ENCODE assay signal across 24 cellular contexts in genomic region chr1:59714966-59715365, GRCh38.
DNase-seq lines count a peak whose midpoint lies in the region; ATAC-seq and TF ChIP-seq lines count a peak whose summit lies in the region.
"Had no signal": no experiment of that assay in that cellular context is flagged by ENCODE, and none has a peak within 500 bp of the region (broad histone marks: within the 10 kb centered on the region; RNA-seq: fewer than 3 reads in every experiment).

No MANE protein-coding gene starts in this region.

- H3K4me1 ChIP-seq in PC-9 (replicated peaks; ENCODE audit: insufficient read depth) = no peaks in the 10 kb centered on the region
- H3K4me1 ChIP-seq: A549, BE2C, Peyer's patch had no signal

- no peaks in the 10 kb centered on the region for H3K36me3 ChIP-seq in PC-9 (ENCODE audit: low read depth)
- H3K36me3 ChIP-seq: BE2C, Peyer's patch had no signal

- H3K4me1 Mint-ChIP-seq in osteocyte (ENCODE audit: unreplicated experiment) = no peaks in the 10 kb centered on the region
- H3K4me1 Mint-ChIP-seq: CD14-positive monocyte; CD8-positive, alpha-beta memory T cell; IgD-negative memory B cell had no signal

- no peaks in the 10 kb centered on the region for H3K79me2 ChIP-seq in PC-9 (ENCODE audit: low read depth)

- H3K36me3 Mint-ChIP-seq in osteocyte (ENCODE audit: unreplicated experiment) = no peaks in the 10 kb centered on the region

- H3K9me2 ChIP-seq in PC-9 (ENCODE audit: insufficient read depth) = no peaks in the 10 kb centered on the region

- no peak overlapping the region for H3K4me2 ChIP-seq in PC-9
- H3K4me2 ChIP-seq: A549, KMS-11 had no signal

- intact Hi-C loops in PC-9 (cut with micrococcal nuclease; ENCODE audit: unreplicated experiment) = no loop called here

- no peaks in the 10 kb centered on the region for H3K9me3 Mint-ChIP-seq in osteocyte (ENCODE audit: unreplicated experiment)

- DNase-seq in EH (ENCODE audit: low read depth) (peak; percentile 53), dedifferentiated amniotic fluid mesenchymal stem cell (ENCODE audit: extremely low spot score) (peak; percentile 44), medulla oblongata (ENCODE audit: extremely low spot score) (peak; percentile 54), SHP77 (lab: John Stamatoyannopoulos, UW) (no peak), PC-9 (no peak), osteocyte (ENCODE audit: extremely low spot score, unreplicated experiment) (no peak)
- DNase-seq: BE2C; CD8-positive, alpha-beta memory T cell; DMS 273 treated with DMSO at 0.1 percent for 48 hours; DMS79; GF-D8; HCEC 1CT; MM.1S; NCI-H2081; NCI-H2227 treated with DMSO at 0.1 percent for 48 hours; NCI-H526 treated with DMSO at 0.1 percent for 48 hours; Peyer's patch had no signal

- no peak overlapping the region for H2AFZ ChIP-seq in PC-9

- H4K20me1 ChIP-seq in PC-9 (ENCODE audit: insufficient read depth) = no peaks in the 10 kb centered on the region

- H3K4me3 Mint-ChIP-seq in osteocyte (ENCODE audit: unreplicated experiment) = no peak overlapping the region
- H3K4me3 Mint-ChIP-seq: CD14-positive monocyte; CD8-positive, alpha-beta memory T cell had no signal

- H3K4me3 ChIP-seq in PC-9 = no peak overlapping the region
- H3K4me3 ChIP-seq: A549, Peyer's patch had no signal

- POLR2A ChIA-PET in PC-9 (lab: Charles Lee; ENCODE audit: unreplicated experiment) = interaction anchor here (0.7 kb wide), 1 partner anchor 1011 kb away, joined by 8 read pairs; no protein-coding TSS in a partner anchor

- no peak overlapping the region for H3K27ac Mint-ChIP-seq in osteocyte (ENCODE audit: unreplicated experiment)
- H3K27ac Mint-ChIP-seq: CD14-positive monocyte; CD8-positive, alpha-beta memory T cell; IgD-negative memory B cell had no signal

- H3F3A ChIP-seq in PC-9 (ENCODE audit: insufficient read depth, low read depth) = no peaks in the 10 kb centered on the region

- H3K27me3 ChIP-seq in PC-9 (ENCODE audit: insufficient read depth, low read depth) = no peaks in the 10 kb centered on the region
- H3K27me3 ChIP-seq: BE2C, Peyer's patch had no signal

- no peak for ATAC-seq in HG02852 (IDR thresholded peaks at IDR 0.05; ENCODE audit: unreplicated experiment)
- ATAC-seq: A549, SK-N-SH treated with all-trans-retinoic acid at 6 μM for 48 hours had no signal

- no TSS peak for BruUV-seq in PC-9 (replicated peaks; lab: Mats Ljungman, UMichigan)

- H3K9me3 ChIP-seq in PC-9 (ENCODE audit: insufficient read depth, low read depth) = no peaks in the 10 kb centered on the region
- H3K9me3 ChIP-seq: A549, BE2C, Peyer's patch had no signal

- no peak overlapping the region for H3K27ac ChIP-seq in PC-9
- H3K27ac ChIP-seq: A549, HL-60, KMS-11, Peyer's patch had no signal

- no peaks in the 10 kb centered on the region for H3K27me3 Mint-ChIP-seq in osteocyte (ENCODE audit: unreplicated experiment)
- H3K27me3 Mint-ChIP-seq: CD8-positive, alpha-beta memory T cell; IgD-negative memory B cell had no signal

- CTCF ChIA-PET in PC-9 (lab: Charles Lee) = no interaction called here

- TF ChIP-seq CTCF in PC-9 (conservative IDR thresholded peaks at IDR 0.05) = no peak
- TF ChIP-seq CTCF in osteocyte (IDR thresholded peaks at IDR 0.05) = no peak

Comparison
In these comparisons a context has a peak if more than half of its experiments do, and no peak if none do; other contexts are left out.
1. DNase-seq: peak in EH (single experiment), dedifferentiated amniotic fluid mesenchymal stem cell (single experiment) and medulla oblongata (single experiment); none in SHP77 (0 of 2), PC-9 (0 of 2) and osteocyte (single experiment).